Comparison of ENCODE assay signal across 27 cellular contexts in genomic region chr6:35413911-35414310, GRCh38.
"Had no signal": no experiment of that assay in that cellular context is flagged by ENCODE, and none has a peak within 500 bp of the region (broad histone marks: within the 10 kb centered on the region; RNA-seq: fewer than 3 reads in every experiment).

No MANE protein-coding gene starts in this region.

- H3K4me3 ChIP-seq: breast epithelium, colonic mucosa, gastroesophageal sphincter, hepatocyte, right atrium auricular region, smooth muscle cell, tibial nerve had no signal

- H3K27ac Mint-ChIP-seq: activated CD4-positive, alpha-beta memory T cell treated with anti-CD3 and anti-CD28 coated beads for 36 hours; stimulated activated memory B cell treated with anti-CD40 and anti-IgM and Interleukin-4, amounts not matched to agents 10 μg/mL and 1 μg/mL and 100 μg/mL, for 72 hours had no signal

- H3K36me3 ChIP-seq: breast epithelium, colonic mucosa had no signal

- DNase-seq: activated CD4-positive, alpha-beta memory T cell treated with anti-CD3 and anti-CD28 coated beads for 36 hours; activated CD4-positive, alpha-beta T cell treated with anti-CD3 and anti-CD28 coated beads, Interleukin-2, amount 10 ng/mL, durations not matched to agents 24 days and 14 days; activated CD4-positive, CD25-positive, alpha-beta regulatory T cell treated with anti-CD3 and anti-CD28 coated beads, Interleukin-2, amount 50 U/mL, for 72 hours; activated naive CD4-positive, alpha-beta T cell; activated T-cell treated with anti-CD3 and anti-CD28 coated beads, Interleukin-2, amount 50 U/mL, for 72 hours; central memory CD4-positive, alpha-beta T cell; colonic mucosa; effector memory CD8-positive, alpha-beta T cell; erythroblast; left colon; mammary epithelial cell; naive B cell; nucleus accumbens; stimulated activated CD4-positive, alpha-beta T cell treated with anti-CD3 and anti-CD28 coated beads, Interleukin-1b, Interleukin-23, amount 100 ng/mL, for 48 hours; stimulated activated CD4-positive, alpha-beta T cell treated with anti-CD3 and anti-CD28 coated beads, Interleukin-4, amount 100 ng/mL, for 4 hours; stimulated activated CD8-positive, alpha-beta memory T cell treated with anti-CD3 and anti-CD28 coated beads, Interleukin-4, amount 100 ng/mL, for 48 hours; stimulated activated naive CD8-positive, alpha-beta T cell treated with anti-CD3 and anti-CD28 coated beads, Interleukin-15, amount 100 ng/mL, for 72 hours; T-helper 17 cell; T1000 had no signal

- H3K4me3 Mint-ChIP-seq: activated CD4-positive, alpha-beta memory T cell treated with anti-CD3 and anti-CD28 coated beads for 36 hours; activated CD4-positive, alpha-beta T cell treated with anti-CD3 and anti-CD28 coated beads, Interleukin-2, amount 10 ng/mL, durations not matched to agents 24 days and 14 days; activated T-cell treated with anti-CD3 and anti-CD28 coated beads, Interleukin-2, amount 50 U/mL, for 72 hours; effector memory CD8-positive, alpha-beta T cell; naive B cell; stimulated activated memory B cell treated with anti-CD40 and anti-IgM and Interleukin-4, amounts not matched to agents 10 μg/mL and 1 μg/mL and 100 μg/mL, for 72 hours; stimulated activated naive CD8-positive, alpha-beta T cell treated with anti-CD3 and anti-CD28 coated beads, Interleukin-15, amount 100 ng/mL, for 72 hours; T-helper 17 cell had no signal

- H3K9me3 Mint-ChIP-seq: activated CD4-positive, alpha-beta memory T cell treated with anti-CD3 and anti-CD28 coated beads for 36 hours; activated CD4-positive, alpha-beta T cell treated with anti-CD3 and anti-CD28 coated beads, Interleukin-2, amount 10 ng/mL, durations not matched to agents 24 days and 14 days; activated naive CD4-positive, alpha-beta T cell treated with anti-CD3 and anti-CD28 coated beads, Interleukin-2, amount 50 U/mL, for 72 hours; activated T-cell treated with anti-CD3 and anti-CD28 coated beads, Interleukin-2, amount 50 U/mL, for 72 hours; effector memory CD8-positive, alpha-beta T cell; naive B cell; stimulated activated memory B cell treated with anti-CD40 and anti-IgM and Interleukin-4, amounts not matched to agents 10 μg/mL and 1 μg/mL and 100 μg/mL, for 72 hours; stimulated activated naive CD8-positive, alpha-beta T cell treated with anti-CD3 and anti-CD28 coated beads, Interleukin-15, amount 100 ng/mL, for 72 hours had no signal

- H3K27me3 Mint-ChIP-seq: activated CD4-positive, alpha-beta memory T cell treated with anti-CD3 and anti-CD28 coated beads for 36 hours; activated CD4-positive, alpha-beta T cell treated with anti-CD3 and anti-CD28 coated beads, Interleukin-2, amount 10 ng/mL, durations not matched to agents 24 days and 14 days; effector memory CD8-positive, alpha-beta T cell; naive B cell; stimulated activated memory B cell treated with anti-CD40 and anti-IgM and Interleukin-4, amounts not matched to agents 10 μg/mL and 1 μg/mL and 100 μg/mL, for 72 hours; stimulated activated naive CD8-positive, alpha-beta T cell treated with anti-CD3 and anti-CD28 coated beads, Interleukin-15, amount 100 ng/mL, for 72 hours; T-helper 17 cell had no signal

- H3K4me1 ChIP-seq: breast epithelium had no signal

- ATAC-seq: activated naive CD4-positive, alpha-beta T cell treated with anti-CD3 and anti-CD28 coated beads, Interleukin-2, amount 50 U/mL, for 72 hours; activated T-cell treated with anti-CD3 and anti-CD28 coated beads, Interleukin-2, amount 50 U/mL, for 72 hours; effector memory CD8-positive, alpha-beta T cell; gastroesophageal sphincter; left colon; stimulated activated memory B cell treated with anti-CD40 and anti-IgM and Interleukin-4, amounts not matched to agents 10 μg/mL and 1 μg/mL and 100 μg/mL, for 72 hours; stimulated activated naive CD8-positive, alpha-beta T cell treated with anti-CD3 and anti-CD28 coated beads, Interleukin-15, amount 100 ng/mL, for 72 hours; T-helper 17 cell had no signal

- H2AFZ ChIP-seq: hepatocyte had no signal

- H3K9me3 ChIP-seq: breast epithelium, colonic mucosa, gastroesophageal sphincter, right atrium auricular region, tibial nerve had no signal

- H3K27ac ChIP-seq: breast epithelium, colonic mucosa, hepatocyte, right atrium auricular region, tibial nerve had no signal

- H3K4me2 ChIP-seq: hepatocyte, smooth muscle cell had no signal

- H3K27me3 ChIP-seq: breast epithelium, colonic mucosa, gastroesophageal sphincter, hepatocyte, right atrium auricular region, tibial nerve had no signal
